Comparison of ENCODE assay signal across 1 cellular context in the genomic region with DNA sequence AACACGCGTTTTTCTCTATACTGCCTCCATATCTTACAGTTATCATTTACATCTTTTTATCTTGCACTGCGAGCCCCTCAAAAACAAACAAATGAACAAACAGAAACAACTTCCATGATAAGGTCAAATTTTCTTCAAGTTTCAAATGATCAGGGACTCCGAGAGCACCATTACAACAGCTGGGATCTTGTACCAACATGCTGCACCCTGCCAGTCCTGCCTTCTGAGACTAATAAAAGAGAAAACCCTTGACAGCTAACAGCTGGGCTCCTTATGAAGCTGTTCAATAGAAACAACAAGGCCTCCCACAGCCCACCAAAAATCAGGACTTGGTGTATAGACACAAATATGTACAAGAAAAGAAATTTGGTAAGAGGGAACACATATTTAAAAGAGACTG.
TF ChIP-seq lines count a peak whose summit lies in the region.

No MANE protein-coding gene starts in this region.

TF ChIP-seq in WTC11, 78 proteins besides CTCF, POLR2A, EP300 and RAD21 (continued from another document):
- TF ChIP-seq ZNF121 (CRISPR knock-in tag; IDR thresholded peaks at IDR 0.05) (no peak), ATF1 (CRISPR knock-in tag; IDR thresholded peaks at IDR 0.05) (no peak), RELA (CRISPR knock-in tag; IDR thresholded peaks at IDR 0.05; ENCODE audit: borderline replicate concordance) (no peak), TP53 (CRISPR knock-in tag; IDR thresholded peaks at IDR 0.05) (no peak)
- TF ChIP-seq, protein P1, sequence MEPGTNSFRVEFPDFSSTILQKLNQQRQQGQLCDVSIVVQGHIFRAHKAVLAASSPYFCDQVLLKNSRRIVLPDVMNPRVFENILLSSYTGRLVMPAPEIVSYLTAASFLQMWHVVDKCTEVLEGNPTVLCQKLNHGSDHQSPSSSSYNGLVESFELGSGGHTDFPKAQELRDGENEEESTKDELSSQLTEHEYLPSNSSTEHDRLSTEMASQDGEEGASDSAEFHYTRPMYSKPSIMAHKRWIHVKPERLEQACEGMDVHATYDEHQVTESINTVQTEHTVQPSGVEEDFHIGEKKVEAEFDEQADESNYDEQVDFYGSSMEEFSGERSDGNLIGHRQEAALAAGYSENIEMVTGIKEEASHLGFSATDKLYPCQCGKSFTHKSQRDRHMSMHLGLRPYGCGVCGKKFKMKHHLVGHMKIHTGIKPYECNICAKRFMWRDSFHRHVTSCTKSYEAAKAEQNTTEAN (CRISPR knock-in tag; IDR thresholded peaks at IDR 0.05): no peak
- TF ChIP-seq, protein P2, sequence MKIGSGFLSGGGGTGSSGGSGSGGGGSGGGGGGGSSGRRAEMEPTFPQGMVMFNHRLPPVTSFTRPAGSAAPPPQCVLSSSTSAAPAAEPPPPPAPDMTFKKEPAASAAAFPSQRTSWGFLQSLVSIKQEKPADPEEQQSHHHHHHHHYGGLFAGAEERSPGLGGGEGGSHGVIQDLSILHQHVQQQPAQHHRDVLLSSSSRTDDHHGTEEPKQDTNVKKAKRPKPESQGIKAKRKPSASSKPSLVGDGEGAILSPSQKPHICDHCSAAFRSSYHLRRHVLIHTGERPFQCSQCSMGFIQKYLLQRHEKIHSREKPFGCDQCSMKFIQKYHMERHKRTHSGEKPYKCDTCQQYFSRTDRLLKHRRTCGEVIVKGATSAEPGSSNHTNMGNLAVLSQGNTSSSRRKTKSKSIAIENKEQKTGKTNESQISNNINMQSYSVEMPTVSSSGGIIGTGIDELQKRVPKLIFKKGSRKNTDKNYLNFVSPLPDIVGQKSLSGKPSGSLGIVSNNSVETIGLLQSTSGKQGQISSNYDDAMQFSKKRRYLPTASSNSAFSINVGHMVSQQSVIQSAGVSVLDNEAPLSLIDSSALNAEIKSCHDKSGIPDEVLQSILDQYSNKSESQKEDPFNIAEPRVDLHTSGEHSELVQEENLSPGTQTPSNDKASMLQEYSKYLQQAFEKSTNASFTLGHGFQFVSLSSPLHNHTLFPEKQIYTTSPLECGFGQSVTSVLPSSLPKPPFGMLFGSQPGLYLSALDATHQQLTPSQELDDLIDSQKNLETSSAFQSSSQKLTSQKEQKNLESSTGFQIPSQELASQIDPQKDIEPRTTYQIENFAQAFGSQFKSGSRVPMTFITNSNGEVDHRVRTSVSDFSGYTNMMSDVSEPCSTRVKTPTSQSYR (CRISPR knock-in tag; IDR thresholded peaks at IDR 0.05): no peak
TF ChIP-seq in WTC11: peak in this region for 0.
